Comparison of ENCODE assay signal across 8 cellular contexts in genomic region chr1:232880354-232880753, GRCh38.
DNase-seq lines count a peak whose midpoint lies in the region; ATAC-seq and TF ChIP-seq lines count a peak whose summit lies in the region.

No MANE protein-coding gene starts in this region.

- POLR2A ChIA-PET in naive thymus-derived CD8-positive, alpha-beta T cell (lab: Charles Lee) = no interaction called here

- no peaks in the 10 kb centered on the region for H3K27me3 ChIP-seq in left lung

- no peak overlapping the region for H3K27ac Mint-ChIP-seq in naive thymus-derived CD8-positive, alpha-beta T cell

- intact Hi-C loops in left lung (cut with DNase I) = no loop called here

- no peak overlapping the region for H3K4me3 ChIP-seq in astrocyte of the cerebellum (ENCODE audit: low read depth, low read length)
- H3K4me3 ChIP-seq in left lung = no peak overlapping the region

- no peaks in the 10 kb centered on the region for H3K36me3 Mint-ChIP-seq in naive thymus-derived CD8-positive, alpha-beta T cell

- H3K27ac ChIP-seq in left lung = no peak overlapping the region

- H3K36me3 ChIP-seq in left lung = no peaks in the 10 kb centered on the region

- H3K4me1 ChIP-seq in left lung = no peaks in the 10 kb centered on the region

- in situ Hi-C loops in astrocyte of the cerebellum (cut with HindIII; ENCODE audit: low sequenced_read_pairs) = no loop called here

- no peaks in the 10 kb centered on the region for H3K9me3 ChIP-seq in left lung

- DNase-seq in DMS53 (lab: John Stamatoyannopoulos, UW) (peak; percentile 76), HuH-7.5 (ENCODE audit: low spot score) (peak; percentile 72), astrocyte of the cerebellum (ENCODE audit: low read depth) (no peak), left lung (no peak), HK-2 (ENCODE audit: unreplicated experiment) (no peak), GF-D8 (lab: John Stamatoyannopoulos, UW) (no peak)
- no peak for DNase-seq in naive thymus-derived CD8-positive, alpha-beta T cell

- TF ChIP-seq CTCF in astrocyte of the cerebellum (IDR thresholded peaks at IDR 0.05; ENCODE audit: low read depth, low read length, missing control alignments) (peak; percentile 68), left lung (IDR thresholded peaks at IDR 0.05) (no peak)

- no peak overlapping the region for H3K4me3 Mint-ChIP-seq in naive thymus-derived CD8-positive, alpha-beta T cell

- H3K4me1 Mint-ChIP-seq in naive thymus-derived CD8-positive, alpha-beta T cell = peaks cover 0 to 2% (median 0%) of the 10 kb centered on the region in 4 donors

- H3K27me3 Mint-ChIP-seq in naive thymus-derived CD8-positive, alpha-beta T cell = peaks cover 0 to 2% (median 0%) of the 10 kb centered on the region in 5 donors

- no peaks in the 10 kb centered on the region for H3K9me3 Mint-ChIP-seq in naive thymus-derived CD8-positive, alpha-beta T cell

- peak; percentile 52 for ATAC-seq in left lung
- ATAC-seq in naive thymus-derived CD8-positive, alpha-beta T cell = no peak
- no peak for ATAC-seq in GM19467 (IDR thresholded peaks at IDR 0.05; ENCODE audit: unreplicated experiment)

Comparison
In these comparisons a context has a peak if more than half of its experiments do, and no peak if none do; other contexts are left out.
1. DNase-seq: peak in DMS53 (single experiment) and HuH-7.5 (single experiment); none in astrocyte of the cerebellum (single experiment), left lung (0 of 2), HK-2 (single experiment), naive thymus-derived CD8-positive, alpha-beta T cell (0 of 10) and GF-D8 (single experiment).